11 cellular contexts compared by ENCODE assay signal in genomic region chr2:101832114-101832513, GRCh38.
DNase-seq lines count a peak whose midpoint lies in the region; ATAC-seq and TF ChIP-seq lines count a peak whose summit lies in the region.
"Had no signal": no experiment of that assay in that cellular context is flagged by ENCODE, and none has a peak within 500 bp of the region (broad histone marks: within the 10 kb centered on the region; RNA-seq: fewer than 3 reads in every experiment).

No MANE protein-coding gene starts in this region.

- ATAC-seq in lower lobe of right lung (no peak), GM18519 (IDR thresholded peaks at IDR 0.05; ENCODE audit: low FRiP score, unreplicated experiment) (no peak)

- TF ChIP-seq CTCF in 22Rv1 (IDR thresholded peaks at IDR 0.05) (no peak; the same call in 1 of the 2 replicates), lower lobe of right lung (IDR thresholded peaks at IDR 0.05) (peak; percentile 35)

- H3K9me3 ChIP-seq in adipocyte (ENCODE audit: control insufficient read depth, low read length), result no peaks in the 10 kb centered on the region
- no peaks in the 10 kb centered on the region for H3K9me3 ChIP-seq in lower lobe of right lung
- no peaks in the 10 kb centered on the region for H3K9me3 ChIP-seq in Karpas-422 (ENCODE audit: low read length)

- no peaks in the 10 kb centered on the region for H3K9me2 ChIP-seq in Karpas-422 (replicated peaks; ENCODE audit: insufficient read depth, low read length)

- peaks cover 76% of the 10 kb centered on the region for H3K36me3 ChIP-seq in adipocyte (ENCODE audit: control insufficient read depth, insufficient read depth, low read length, severe bottlenecking)
- peaks cover 61% of the 10 kb centered on the region for H3K36me3 ChIP-seq in lower lobe of right lung
- no peaks in the 10 kb centered on the region for H3K36me3 ChIP-seq in Karpas-422 (ENCODE audit: insufficient read depth, low read length)

- intact Hi-C loops in lower lobe of right lung (cut with DNase I), result loop anchor here (10.0 kb wide), 1 partner anchor 417 kb away; no protein-coding TSS in a partner anchor

- H3K27me3 ChIP-seq in adipocyte (replicated peaks; ENCODE audit: control insufficient read depth, insufficient read depth, low read length) (no peaks in the 10 kb centered on the region), lower lobe of right lung (ENCODE audit: low read depth) (no peaks in the 10 kb centered on the region), Karpas-422 (ENCODE audit: low read length) (no peaks in the 10 kb centered on the region)

- no peaks in the 10 kb centered on the region for H3K79me2 ChIP-seq in Karpas-422 (ENCODE audit: low read length)

- H3K4me2 ChIP-seq in Karpas-422 (ENCODE audit: low read depth, low read length, poor library complexity, severe bottlenecking), result no peak overlapping the region

- H3K9ac ChIP-seq in adipocyte (ENCODE audit: low read length) (no peak overlapping the region), Karpas-422 (ENCODE audit: low read length) (no peak overlapping the region)

- no peak overlapping the region for H3K4me3 ChIP-seq in adipocyte (ENCODE audit: low read length)
- no peak overlapping the region for H3K4me3 ChIP-seq in lower lobe of right lung
- no peak overlapping the region for H3K4me3 ChIP-seq in Karpas-422 (ENCODE audit: low read length)
- H3K4me3 ChIP-seq: K562 had no signal

- peak overlapping the region; percentile 50 for H3K27ac ChIP-seq in 22Rv1
- no peak overlapping the region for H3K27ac ChIP-seq in lower lobe of right lung
- H3K27ac ChIP-seq in Karpas-422 (ENCODE audit: low read length), result no peak overlapping the region

- no peak overlapping the region for H2AFZ ChIP-seq in Karpas-422 (ENCODE audit: low read length)

- DNase-seq in GM03348 (ENCODE audit: low spot score) (peak; percentile 33), adipocyte (ENCODE audit: low read depth) (peak; percentile 47), lower lobe of right lung (no peak), Karpas-422 (no peak), NCI-H2029 (lab: John Stamatoyannopoulos, UW) (no peak)
- no peak for DNase-seq in activated CD4-positive, alpha-beta T cell treated with anti-CD3 and anti-CD28 coated beads for 4 hours
- DNase-seq: activated CD4-positive, alpha-beta memory T cell treated with anti-CD3 and anti-CD28 coated beads, Interleukin-2, amount 10 ng/mL, durations not matched to agents 7 days and 5 days; RPMI8226 had no signal

- peaks cover 3% of the 10 kb centered on the region; the same call in 1 of the 2 replicates for H4K20me1 ChIP-seq in Karpas-422 (ENCODE audit: insufficient read depth, low read depth, low read length)

- peaks cover 35% of the 10 kb centered on the region for H3K4me1 ChIP-seq in adipocyte (ENCODE audit: control insufficient read depth, insufficient read depth, low read length)
- peaks cover 41% of the 10 kb centered on the region for H3K4me1 ChIP-seq in lower lobe of right lung
- H3K4me1 ChIP-seq in Karpas-422 (ENCODE audit: low read length), result no peaks in the 10 kb centered on the region

Comparison
In these comparisons a context has a peak if more than half of its experiments do, and no peak if none do; other contexts are left out.
1. DNase-seq: peak in GM03348 (single experiment) and adipocyte (single experiment); none in lower lobe of right lung (single experiment), Karpas-422 (single experiment), activated CD4-positive, alpha-beta T cell treated with anti-CD3 and anti-CD28 coated beads for 4 hours (0 of 2) and NCI-H2029 (single experiment).